Comparison of ENCODE assay signal across 8 cellular contexts in the genomic region with DNA sequence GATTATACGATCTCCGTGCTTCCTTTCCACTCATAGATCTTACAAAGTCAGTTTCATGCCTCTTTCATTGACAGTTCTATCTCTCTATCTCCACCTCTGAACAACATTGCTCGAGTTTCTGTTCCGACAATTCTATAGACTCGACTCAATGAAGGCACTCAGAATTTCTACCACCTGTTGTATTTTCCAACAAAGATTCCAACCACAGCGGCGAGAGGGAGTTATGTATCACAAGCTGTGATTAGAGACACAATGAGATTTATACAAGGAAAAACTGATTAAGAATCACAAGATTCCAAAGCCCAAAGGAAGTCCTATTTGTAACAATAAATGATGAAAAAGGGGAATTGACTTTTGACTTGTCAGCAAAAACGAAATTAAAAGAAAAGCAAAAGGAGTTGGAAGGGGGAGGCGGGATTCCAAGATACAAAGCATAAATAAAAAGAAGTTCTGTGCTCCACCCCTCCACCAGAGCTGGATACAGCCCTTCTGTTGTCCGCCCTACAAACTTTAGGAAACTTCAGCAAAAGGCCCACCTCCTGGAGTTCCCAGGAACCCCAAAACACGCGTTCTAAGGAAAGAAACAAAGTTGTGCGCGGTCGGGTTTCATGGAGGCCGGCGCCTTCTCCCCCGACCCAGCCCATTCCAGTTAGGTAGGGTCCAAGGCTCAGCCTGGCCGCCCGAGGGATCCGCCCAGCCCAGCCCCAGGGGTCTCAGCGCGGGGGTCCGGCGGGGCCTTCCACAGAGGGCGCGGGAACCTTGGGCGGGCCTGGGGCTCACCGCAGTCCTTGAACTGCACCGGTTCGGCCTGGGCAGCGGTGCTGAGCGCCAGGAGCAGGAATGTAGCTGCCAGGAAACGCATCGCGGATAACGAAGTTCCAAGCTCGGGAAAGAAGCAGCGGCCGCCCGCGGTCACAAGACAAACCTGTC. TPM values are rescaled to one million over a fixed set of nuclear protein-coding genes. Genes with fewer than 3 reads are reported as not detected.
DNase-seq lines count a peak whose midpoint lies in the region; ATAC-seq and TF ChIP-seq lines count a peak whose summit lies in the region.

TSS of gene NPC2 (minus strand) at position 893 of the 930 bp plus-strand sequence. CDS start at position 862, 31 bp downstream.

- peak within 1 kb of the TSS; percentile 20 for H3K4ac ChIP-seq in mesendoderm (ENCODE audit: low read depth, low read length)

- no CpG with 5 or more reads among the region's 42 CpGs for whole genome bisulfite sequencing in mesendoderm (ENCODE audit: extremely low coverage, insufficient coverage, low lambda C conversion rate)

- peaks cover 33% of the 10 kb centered on the region for H3K79me1 ChIP-seq in mesendoderm (ENCODE audit: low read length)

- peak within 1 kb of the TSS; percentile 77 for H2BK5ac ChIP-seq in mesendoderm (ENCODE audit: low read length)

- peak within 1 kb of the TSS; percentile 29; the same call in 1 of the 2 replicates for H3K27ac ChIP-seq in DOHH2 (ENCODE audit: low read depth, low read length)
- H3K27ac ChIP-seq in coronary artery = peak within 1 kb of the TSS; percentile 96 to 98
- H3K27ac ChIP-seq in mesendoderm (ENCODE audit: low read depth, low read length) = peak within 1 kb of the TSS; percentile 97
- peak within 1 kb of the TSS; percentile 91 for H3K27ac ChIP-seq in upper lobe of right lung

- no peaks in the 10 kb centered on the region for H4K20me1 ChIP-seq in DOHH2 (ENCODE audit: control insufficient read depth, insufficient read depth, low read depth, low read length)

- H3K9me3 ChIP-seq in DOHH2 (ENCODE audit: control insufficient read depth, insufficient read depth, low read length) = no peaks in the 10 kb centered on the region
- H3K9me3 ChIP-seq in upper lobe of right lung = no peaks in the 10 kb centered on the region

- no peak within 1 kb of the TSS for H4K8ac ChIP-seq in mesendoderm (ENCODE audit: low read depth, low read length)

- H3K9me2 ChIP-seq in DOHH2 (replicated peaks; ENCODE audit: control insufficient read depth, low read length) = no peaks in the 10 kb centered on the region

- peak within 1 kb of the TSS; percentile 81 for H3K18ac ChIP-seq in mesendoderm (ENCODE audit: low read length)

- H2BK15ac ChIP-seq in mesendoderm (replicated peaks; ENCODE audit: low read depth) = no peak within 1 kb of the TSS

- peak within 1 kb of the TSS; percentile 94 for H3K9ac ChIP-seq in mesendoderm (ENCODE audit: low read length)

- TF ChIP-seq CTCF in DOHH2 (IDR thresholded peaks at IDR 0.05; ENCODE audit: low read depth, low read length, poor library complexity, severe bottlenecking) (peak; percentile 9), coronary artery (IDR thresholded peaks at IDR 0.05) (no peak), upper lobe of right lung (IDR thresholded peaks at IDR 0.05) (no peak)

- peak within 1 kb of the TSS; percentile 94 for H3K4me2 ChIP-seq in DOHH2 (ENCODE audit: low read length)
- H3K4me2 ChIP-seq in mesendoderm (ENCODE audit: low read length) = peak within 1 kb of the TSS; percentile 83

- H3F3A ChIP-seq in DOHH2 (ENCODE audit: control insufficient read depth, insufficient read depth) = no peaks in the 10 kb centered on the region; the same call in 1 of the 2 replicates

- H2AK5ac ChIP-seq in mesendoderm (ENCODE audit: low read length) = no peak within 1 kb of the TSS

- H3K56ac ChIP-seq in mesendoderm (ENCODE audit: low read length) = peak within 1 kb of the TSS; percentile 96

- peaks cover 16% of the 10 kb centered on the region for H3K79me2 ChIP-seq in DOHH2 (ENCODE audit: control insufficient read depth, low read length)
- peaks cover 24% of the 10 kb centered on the region for H3K79me2 ChIP-seq in mesendoderm (ENCODE audit: control insufficient read depth, insufficient read depth, low read length)

- H3K27me3 ChIP-seq in DOHH2 (ENCODE audit: control insufficient read depth, low read length) (peaks cover 7% of the 10 kb centered on the region), mesendoderm (ENCODE audit: insufficient read depth, low read length, poor library complexity) (no peaks in the 10 kb centered on the region), upper lobe of right lung (no peaks in the 10 kb centered on the region)

- ATAC-seq in GM21786 (IDR thresholded peaks at IDR 0.05; ENCODE audit: unreplicated experiment) (peak; percentile 2), upper lobe of right lung (no peak)

- H3K4me3 ChIP-seq in DOHH2 (ENCODE audit: low read length) (peak within 1 kb of the TSS; percentile 91), coronary artery (peak within 1 kb of the TSS; percentile 78), mesendoderm (ENCODE audit: low read length) (peak within 1 kb of the TSS; percentile 89), upper lobe of right lung (peak within 1 kb of the TSS; percentile 78)

- H3K4me1 ChIP-seq in DOHH2 (ENCODE audit: control insufficient read depth, low read length) (peaks cover 29% of the 10 kb centered on the region), mesendoderm (ENCODE audit: control insufficient read depth, low read depth, low read length) (peaks cover 5% of the 10 kb centered on the region), upper lobe of right lung (peaks cover 26% of the 10 kb centered on the region)

- no peak within 1 kb of the TSS for H2BK120ac ChIP-seq in mesendoderm (ENCODE audit: low read depth, low read length)

- no peak within 1 kb of the TSS for H4K5ac ChIP-seq in mesendoderm (ENCODE audit: low read length)

- H3K23ac ChIP-seq in mesendoderm (ENCODE audit: low read length) = peak within 1 kb of the TSS; percentile 98

- intact Hi-C loops in upper lobe of right lung (cut with DNase I) = no loop called here

- DNase-seq in NAMALWA (ENCODE audit: low spot score) = peak; percentile 28
- DNase-seq in coronary artery (ENCODE audit: low spot score) = no peak
- no peak for DNase-seq in mesendoderm
- DNase-seq in upper lobe of right lung = no peak
- no peak for DNase-seq in COLO668 (lab: John Stamatoyannopoulos, UW; ENCODE audit: unreplicated experiment)
- no peak for DNase-seq in activated CD8-positive, alpha-beta memory T cell treated with anti-CD3 and anti-CD28 coated beads, Interleukin-2, amount 50 U/mL, for 48 hours

- H3K36me3 ChIP-seq in DOHH2 (ENCODE audit: control insufficient read depth, low read length) = peaks cover 16% of the 10 kb centered on the region
- no peaks in the 10 kb centered on the region for H3K36me3 ChIP-seq in mesendoderm (ENCODE audit: control insufficient read depth, insufficient read depth, low read length)
- H3K36me3 ChIP-seq in upper lobe of right lung = peaks cover 6% of the 10 kb centered on the region

RNA-seq across cellular contexts. Expression of gene NPC2, which starts in this region (rescaled TPM):
- 266 TPM for polyA plus RNA-seq in mesendoderm (2013, experiment 1 of 2)
- polyA plus RNA-seq in mesendoderm (2013, experiment 2 of 2) = 248 TPM
- total RNA-seq in upper lobe of right lung = 849 TPM

Comparison
In these comparisons a context has a peak if more than half of its experiments do, and no peak if none do; other contexts are left out.
1. H3K27ac ChIP-seq: peak in every context shown above with its lines; median percentile 97 in coronary artery; 97 in mesendoderm; 91 in upper lobe of right lung; 29 in DOHH2.